ENCODE assay signal across 8 cellular contexts in genomic region chr2:72934683-72935610, GRCh38. TPM values are rescaled to one million over a fixed set of nuclear protein-coding genes. Genes with fewer than 3 reads are reported as not detected.
A peak's percentile ranks its signal among the peaks of the same experiment; 100 is the strongest.
DNase-seq lines count a peak whose midpoint lies in the region; ATAC-seq and TF ChIP-seq lines count a peak whose summit lies in the region.

No MANE protein-coding gene starts in this region.

- H3K4me3 ChIP-seq in heart right ventricle, result no peak overlapping the region

- no peaks in the 10 kb centered on the region for H3K9me3 ChIP-seq in heart right ventricle

- DNase-seq in DMS114 treated with DMSO at 0.1 percent for 48 hours (lab: John Stamatoyannopoulos, UW; ENCODE audit: unreplicated experiment) (peak; percentile 16), NCI-H69 (lab: John Stamatoyannopoulos, UW) (peak; percentile 5), iPS-NIHi11 (ENCODE audit: low spot score) (peak; percentile 64), T-helper 9 cell (no peak), NCI-H1694 (lab: John Stamatoyannopoulos, UW) (no peak), sciatic nerve (ENCODE audit: low spot score) (no peak), heart right ventricle (no peak)

- intact Hi-C loops in sciatic nerve (cut with DNase I), result no loop called here
- intact Hi-C loops in heart right ventricle (cut with DNase I), result no loop called here

- H3K4me1 ChIP-seq in heart right ventricle, result peaks cover 0 to 13% (median 4%) of the 10 kb centered on the region in 9 donors

- H3K36me3 ChIP-seq in heart right ventricle, result no peaks in the 10 kb centered on the region

- H3K27ac ChIP-seq in heart right ventricle, result no peak overlapping the region

- ATAC-seq in GM19468 (IDR thresholded peaks at IDR 0.05; ENCODE audit: extremely low read depth, unreplicated experiment), result peak; percentile 44
- ATAC-seq in sciatic nerve, result no peak
- ATAC-seq in heart right ventricle, result no peak

- peak in 4 of 9 donors; percentile 12 to 24 (median 18) for TF ChIP-seq CTCF in heart right ventricle (IDR thresholded peaks at IDR 0.05)

- peaks cover 0 to 30% (median 15%) of the 10 kb centered on the region in 7 donors for H3K27me3 ChIP-seq in heart right ventricle

- 83 to 88% methylated on average over 14 of the region's 14 CpGs for WGBS in heart right ventricle, 2 donors

RNA-seq across cellular contexts. Expression of gene EMX1, which starts 17.6 kb away (rescaled TPM):
- total RNA-seq in sciatic nerve, result not detected
- total RNA-seq in heart right ventricle, result not detected
- under 1 TPM; 0.01 to 0.07 TPM for polyA plus RNA-seq in heart right ventricle

RNA-seq across cellular contexts. Expression of gene SPR, which starts 47.7 kb away (rescaled TPM):
- total RNA-seq in sciatic nerve (14.4 TPM), heart right ventricle (10 to 100 TPM; 31.4 to 55.4 (median 39.3) TPM)
- polyA plus RNA-seq in heart right ventricle, result 10 to 100 TPM; 24.0 to 44.2 TPM

Comparison
In these comparisons a context has a peak if more than half of its experiments do, and no peak if none do; other contexts are left out.
1. DNase-seq: peak in DMS114 treated with DMSO at 0.1 percent for 48 hours (single experiment), NCI-H69 (single experiment) and iPS-NIHi11 (single experiment); none in T-helper 9 cell (single experiment), NCI-H1694 (single experiment), sciatic nerve (single experiment) and heart right ventricle (0 of 2).